In the genomic region with DNA sequence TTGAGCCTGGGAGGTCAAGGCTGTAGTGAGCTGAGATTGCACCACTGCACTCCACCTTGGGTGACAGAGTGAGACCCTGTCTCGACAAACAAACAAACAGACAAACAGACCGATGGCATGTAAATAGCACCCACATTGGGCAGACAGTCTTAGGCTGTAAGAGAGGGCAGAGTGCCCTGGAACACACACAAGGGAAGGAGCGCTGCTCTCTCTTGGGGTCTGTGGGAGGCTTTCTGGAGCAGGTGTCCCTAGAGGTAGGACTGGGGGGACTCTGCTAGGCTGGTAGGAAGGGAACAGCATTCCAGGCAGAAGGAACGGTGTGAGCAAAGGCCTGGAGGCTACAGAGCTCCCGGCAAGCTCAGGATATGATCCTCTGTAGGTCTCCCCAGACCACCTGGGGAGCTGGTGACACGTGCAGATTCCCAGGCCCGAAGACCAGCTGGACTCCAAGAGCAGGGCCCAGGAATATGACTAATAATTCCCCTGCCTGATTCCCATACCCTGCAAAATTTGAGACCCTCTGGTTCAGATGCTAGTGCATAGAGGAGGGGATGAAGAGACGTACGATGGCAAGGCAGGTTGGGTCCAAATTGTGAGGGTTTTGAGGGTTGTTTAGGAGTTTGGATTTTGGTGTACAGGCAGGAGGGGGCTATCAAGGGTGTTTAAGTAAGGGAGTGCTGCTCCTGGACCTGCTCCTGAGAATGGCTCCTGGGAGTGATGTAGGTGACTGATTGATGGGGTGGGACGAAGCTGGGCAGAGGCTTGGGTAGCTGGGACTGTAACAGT, we compare ENCODE assay signal across 13 cellular contexts. TPM values are rescaled to one million over a fixed set of nuclear protein-coding genes. Genes with fewer than 3 reads are reported as not detected.
DNase-seq lines count a peak whose midpoint lies in the region; ATAC-seq and TF ChIP-seq lines count a peak whose summit lies in the region.
"Had no signal": no experiment of that assay in that cellular context is flagged by ENCODE, and none has a peak within 500 bp of the region (broad histone marks: within the 10 kb centered on the region; RNA-seq: fewer than 3 reads in every experiment).

No MANE protein-coding gene starts in this region.

- no peak overlapping the region for H2BK120ac ChIP-seq in mesenchymal stem cell (ENCODE audit: low read depth, low read length)

- BruUV-seq in A673 (replicated peaks; lab: Mats Ljungman, UMichigan) (no TSS peak), PC-9 (replicated peaks; lab: Mats Ljungman, UMichigan) (no TSS peak)

- H3K23ac ChIP-seq in mesenchymal stem cell (ENCODE audit: low read length in 2 of 2) = no peak overlapping the region

- H3K36me3 ChIP-seq in A673 (ENCODE audit: insufficient read depth, low read length, poor library complexity, severe bottlenecking) = no peaks in the 10 kb centered on the region
- no peaks in the 10 kb centered on the region for H3K36me3 ChIP-seq in PC-9 (ENCODE audit: low read depth)
- no peaks in the 10 kb centered on the region for H3K36me3 ChIP-seq in mesenchymal stem cell (ENCODE audit: control insufficient read depth in 1 of 2, insufficient read depth in 2 of 2, low read depth in 1 of 2, low read length in 2 of 2)
- no peaks in the 10 kb centered on the region for H3K36me3 ChIP-seq in adrenal gland (replicated peaks in 1 of 2)
- H3K36me3 ChIP-seq in psoas muscle (ENCODE audit: insufficient read depth in 1 of 2, low read depth in 1 of 2) = no peaks in the 10 kb centered on the region
- H3K36me3 ChIP-seq in prostate gland = no peaks in the 10 kb centered on the region
- H3K36me3 ChIP-seq: left lung, WERI-Rb-1 had no signal

- H2BK12ac ChIP-seq in mesenchymal stem cell (ENCODE audit: low read length in 2 of 2) = peak overlapping the region in 1 of 2 experiments; percentile 65

- no peaks in the 10 kb centered on the region for H3K9me2 ChIP-seq in PC-9 (ENCODE audit: insufficient read depth)

- H3K79me1 ChIP-seq in mesenchymal stem cell (replicated peaks; ENCODE audit: low read length, poor library complexity, severe bottlenecking) = no peaks in the 10 kb centered on the region

- no peak overlapping the region for H4K8ac ChIP-seq in mesenchymal stem cell (ENCODE audit: low read length)

- ATAC-seq in GM21390 (IDR thresholded peaks at IDR 0.05; ENCODE audit: unreplicated experiment) = peak; percentile 7
- no peak for ATAC-seq in HG02678 (IDR thresholded peaks at IDR 0.05; ENCODE audit: unreplicated experiment)
- no peak for ATAC-seq in psoas muscle

- no peaks in the 10 kb centered on the region for H3K79me2 ChIP-seq in PC-9 (ENCODE audit: low read depth)

- H3K27ac ChIP-seq in A673 (ENCODE audit: low read depth, low read length, poor library complexity, severe bottlenecking) = peak overlapping the region; percentile 12
- H3K27ac ChIP-seq in PC-9 = peak overlapping the region; percentile 72
- H3K27ac ChIP-seq in mesenchymal stem cell (ENCODE audit: low read length, poor library complexity, severe bottlenecking) = no peak overlapping the region
- H3K27ac ChIP-seq in adrenal gland = no peak overlapping the region
- H3K27ac ChIP-seq in psoas muscle = no peak overlapping the region
- H3K27ac ChIP-seq in prostate gland = no peak overlapping the region
- H3K27ac ChIP-seq: left lung, tibial nerve, WERI-Rb-1 had no signal

- H3K14ac ChIP-seq in mesenchymal stem cell (ENCODE audit: low read length in 2 of 2) = peak overlapping the region in 1 of 2 experiments; percentile 18

- POLR2A ChIA-PET in A673 (lab: Charles Lee; ENCODE audit: low non-redundant PET) (no interaction called here), PC-9 (lab: Charles Lee; ENCODE audit: unreplicated experiment) (no interaction called here)

- peak overlapping the region in 1 of 2 experiments; percentile 52 for H3K4ac ChIP-seq in mesenchymal stem cell (ENCODE audit: low read depth in 1 of 2, low read length in 2 of 2)

- no peaks in the 10 kb centered on the region for H4K20me1 ChIP-seq in PC-9 (ENCODE audit: insufficient read depth)

- TF ChIP-seq POLR2A in adrenal gland (IDR thresholded peaks at IDR 0.05) (no peak), prostate gland (IDR thresholded peaks at IDR 0.05) (no peak)

- no peak overlapping the region for H2BK5ac ChIP-seq in mesenchymal stem cell (ENCODE audit: low read depth, low read length, poor library complexity, severe bottlenecking)

- peak overlapping the region; percentile 59 for H2AK5ac ChIP-seq in mesenchymal stem cell (ENCODE audit: low read length, severe bottlenecking)

- CTCF ChIA-PET in A673 (lab: Charles Lee) (interaction anchor here (2.2 kb wide), 1 partner anchor 36 kb away, joined by 5 read pairs; no protein-coding TSS in a partner anchor), PC-9 (lab: Charles Lee) (no interaction called here)

- peak overlapping the region; percentile 71 for H3K4me2 ChIP-seq in PC-9
- H3K4me2 ChIP-seq in mesenchymal stem cell (ENCODE audit: low read length, poor library complexity, severe bottlenecking) = no peak overlapping the region

- peak overlapping the region; percentile 25 to 58 for H3K18ac ChIP-seq in mesenchymal stem cell (ENCODE audit: low read depth in 1 of 2, low read length in 2 of 2)

- H4K91ac ChIP-seq in mesenchymal stem cell (ENCODE audit: low read length) = peak overlapping the region; percentile 41

- no peaks in the 10 kb centered on the region for H3K9me3 ChIP-seq in A673 (ENCODE audit: low read depth, low read length, poor library complexity, severe bottlenecking)
- H3K9me3 ChIP-seq in PC-9 (ENCODE audit: insufficient read depth, low read depth) = no peaks in the 10 kb centered on the region
- H3K9me3 ChIP-seq in mesenchymal stem cell (ENCODE audit: control insufficient read depth, low read length) = peaks cover 23% of the 10 kb centered on the region
- H3K9me3 ChIP-seq in adrenal gland (replicated peaks in 1 of 3) = no peaks in the 10 kb centered on the region
- H3K9me3 ChIP-seq in psoas muscle = no peaks in the 10 kb centered on the region
- no peaks in the 10 kb centered on the region for H3K9me3 ChIP-seq in prostate gland

- H3K27me3 ChIP-seq in A673 (replicated peaks; ENCODE audit: insufficient read depth, low read depth, low read length, poor library complexity) (no peaks in the 10 kb centered on the region), PC-9 (ENCODE audit: insufficient read depth, low read depth) (no peaks in the 10 kb centered on the region), mesenchymal stem cell (ENCODE audit: control insufficient read depth in 1 of 2, insufficient read depth in 1 of 2, low read length in 2 of 2) (peaks cover 18 to 32% of the 10 kb centered on the region in 2 experiments), adrenal gland (no peaks in the 10 kb centered on the region), psoas muscle (ENCODE audit: insufficient read depth in 3 of 3, low read length in 2 of 3) (peaks cover 0 to 3% (median 2%) of the 10 kb centered on the region in 3 donors), prostate gland (replicated peaks; ENCODE audit: insufficient read depth) (no peaks in the 10 kb centered on the region)
- H3K27me3 ChIP-seq: left lung, tibial nerve had no signal

- H3F3A ChIP-seq in PC-9 (ENCODE audit: insufficient read depth, low read depth) = peaks cover 26% of the 10 kb centered on the region; the same call in 1 of the 2 replicates

- WGBS in mesenchymal stem cell = 82% methylated on average over 9 of the region's 10 CpGs
- 83 to 93% (median 84%) methylated on average over 8 to 10 of the region's 10 CpGs for WGBS in adrenal gland, 4 donors
- 89 to 93% (median 91%) methylated on average over 10 of the region's 10 CpGs for WGBS in psoas muscle, 3 donors
- WGBS in prostate gland = 90% methylated on average over 10 of the region's 10 CpGs

- intact Hi-C loops in A673 (cut with micrococcal nuclease; ENCODE audit: unreplicated experiment) = no loop called here
- intact Hi-C loops in PC-9 (cut with micrococcal nuclease; ENCODE audit: unreplicated experiment) = no loop called here
- intact Hi-C loops in adrenal gland (cut with DNase I) = no loop called here
- intact Hi-C loops in psoas muscle (cut with DNase I) = no loop called here
- intact Hi-C loops in prostate gland (cut with DNase I) = no loop called here

- DNase-seq in A673 (ENCODE audit: low spot score) (peak; percentile 29), PC-9 (no peak), mesenchymal stem cell (no peak), adrenal gland (no peak), psoas muscle (no peak), prostate gland (ENCODE audit: low spot score) (no peak)
- DNase-seq: GF-D8, NCI-H1436 treated with DMSO at 0.1 percent for 48 hours had no signal

- no peak overlapping the region for H2BK15ac ChIP-seq in mesenchymal stem cell (ENCODE audit: low read depth, poor library complexity, severe bottlenecking)

- H3K4me1 ChIP-seq in A673 (ENCODE audit: insufficient read depth, low read length, poor library complexity, severe bottlenecking) (peaks cover 12% of the 10 kb centered on the region), PC-9 (replicated peaks; ENCODE audit: insufficient read depth) (peaks cover 53% of the 10 kb centered on the region), mesenchymal stem cell (ENCODE audit: control insufficient read depth, insufficient read depth, low read depth, low read length) (peaks cover 14% of the 10 kb centered on the region), adrenal gland (replicated peaks in 1 of 2) (peaks cover 0 to 8% of the 10 kb centered on the region in 2 donors), psoas muscle (peaks cover 4% of the 10 kb centered on the region), prostate gland (replicated peaks) (no peaks in the 10 kb centered on the region)

- H2AFZ ChIP-seq in PC-9 (no peak overlapping the region), mesenchymal stem cell (ENCODE audit: low read depth, low read length) (no peak overlapping the region)

- H3K4me3 ChIP-seq in A673 (ENCODE audit: low read depth, low read length, poor library complexity, severe bottlenecking) = no peak overlapping the region
- H3K4me3 ChIP-seq in PC-9 = peak overlapping the region; percentile 19; the same call in 1 of the 2 replicates
- no peak overlapping the region for H3K4me3 ChIP-seq in mesenchymal stem cell (ENCODE audit: insufficient read depth in 1 of 2, low read depth in 1 of 2, low read length in 2 of 2)
- no peak overlapping the region for H3K4me3 ChIP-seq in adrenal gland
- H3K4me3 ChIP-seq in psoas muscle = no peak overlapping the region
- no peak overlapping the region for H3K4me3 ChIP-seq in prostate gland
- H3K4me3 ChIP-seq: left lung, tibial nerve had no signal

- TF ChIP-seq CTCF in A673 (conservative IDR thresholded peaks at IDR 0.05; ENCODE audit: low read depth, low read length) (no peak), PC-9 (conservative IDR thresholded peaks at IDR 0.05) (no peak), adrenal gland (IDR thresholded peaks at IDR 0.05) (no peak), psoas muscle (IDR thresholded peaks at IDR 0.05) (no peak), prostate gland (IDR thresholded peaks at IDR 0.05) (no peak)

- H3K9ac ChIP-seq in mesenchymal stem cell (ENCODE audit: low read length) = no peak overlapping the region

RNA-seq across cellular contexts. Expression of a gene that starts 11.6 kb away (rescaled TPM):
- total RNA-seq in A673 (2021) (0.59 and 0.88 TPM in 2 replicates), PC-9 (2021) (0.26 and 0.50 TPM in 2 replicates), adrenal gland (under 1 TPM in 6 of 8 donors, not detected in 2; 0.11 to 0.26 (median 0.16) TPM), psoas muscle (under 1 TPM in 3 of 4 donors, not detected in 1; 0.08 to 0.54 (median 0.34) TPM), prostate gland (1 to 10 TPM; 2.8 to 3.9 TPM)
- 0.03 TPM for polyA plus RNA-seq in mesenchymal stem cell (2013, experiment 1 of 2)
- polyA plus RNA-seq in mesenchymal stem cell (2013, experiment 2 of 2) = 0.01 TPM
- polyA plus RNA-seq in adrenal gland (under 1 TPM in 1 of 3 donors, not detected in 2; 0.16 TPM), psoas muscle (under 1 TPM; 0.03 to 0.12 (median 0.05) TPM)

Comparison
In these comparisons a context has a peak if more than half of its experiments do, and no peak if none do; other contexts are left out.
1. H3K27ac ChIP-seq: peak in A673 (single experiment) and PC-9 (single experiment); none in mesenchymal stem cell (single experiment), adrenal gland (0 of 5), psoas muscle (single experiment) and prostate gland (0 of 2).